25 cellular contexts compared by ENCODE assay signal in genomic region chr19:16911046-16911445, GRCh38. TPM values are rescaled to one million over a fixed set of nuclear protein-coding genes. Genes with fewer than 3 reads are reported as not detected.
"Had no signal": no experiment of that assay in that cellular context is flagged by ENCODE, and none has a peak within 500 bp of the region (broad histone marks: within the 10 kb centered on the region; RNA-seq: fewer than 3 reads in every experiment).

No MANE protein-coding gene starts in this region.

- DNase-seq: KBM-7, MV-4-11, NCI-H1048, NCI-H1105, NCI-H1417, NCI-H1436 treated with DMSO at 0.1 percent for 48 hours, NCI-H1694, NCI-H1930, NCI-H2081, NCI-H2107, NCI-H2227 treated with DMSO at 0.1 percent for 48 hours, NCI-H524, NCI-H526 treated with DMSO at 0.1 percent for 48 hours, NCI-H774, SHP77, SK-N-SH, SW 1271 had no signal

- H3K9me3 ChIP-seq: SK-N-SH had no signal

- H3K27ac ChIP-seq: RWPE1 had no signal

- H3K9ac ChIP-seq: SK-N-SH had no signal

- ATAC-seq: Panc1, PC-3 had no signal

RNA-seq across cellular contexts. Expression of gene F2RL3, which starts 22.2 kb away (rescaled TPM):
- total RNA-seq: HT-29, LHCN-M2, MCF 10A, NCI-H460, SK-MEL-5 had no signal
- polyA plus RNA-seq: SK-N-SH had no signal
